In the genomic region with DNA sequence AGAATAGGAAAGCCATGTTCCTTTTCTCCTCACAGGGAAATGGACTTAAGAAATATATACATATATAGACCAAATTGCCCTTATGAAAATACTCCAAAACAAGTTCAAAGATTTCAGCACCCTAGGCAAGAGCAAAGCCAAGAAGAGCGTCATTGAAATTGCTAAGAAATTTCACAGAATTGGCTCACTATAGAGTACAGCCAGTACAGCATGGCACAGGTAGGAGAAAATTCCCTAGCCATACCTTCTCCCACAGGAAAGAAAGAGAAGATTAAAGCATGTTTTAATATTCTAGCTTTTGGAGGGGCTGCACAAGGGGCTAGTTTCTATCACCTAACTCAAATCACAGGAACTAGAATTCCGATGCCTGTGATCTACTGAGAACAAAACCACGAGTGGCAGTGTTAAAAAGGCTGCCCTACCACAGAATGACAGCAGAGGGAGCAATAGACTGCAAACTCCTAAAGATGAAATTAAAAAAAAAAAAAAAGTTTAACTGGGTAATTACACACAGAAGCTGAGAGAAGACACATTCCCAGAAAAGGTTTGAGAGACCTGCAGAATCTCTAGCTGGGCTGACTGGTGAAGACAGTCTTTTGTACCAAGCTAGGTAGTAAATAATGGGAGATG, we compare ENCODE assay signal across 8 cellular contexts. TPM values are rescaled to one million over a fixed set of nuclear protein-coding genes. Genes with fewer than 3 reads are reported as not detected.
DNase-seq lines count a peak whose midpoint lies in the region; ATAC-seq and TF ChIP-seq lines count a peak whose summit lies in the region.
"Not testable (repeated sequence)": the region's sequence is repeated elsewhere in the genome, so short reads cannot be mapped to it uniquely, and the experiment has no call there.

No MANE protein-coding gene starts in this region.

- intact Hi-C loops in testis (cut with DNase I; ENCODE audit: low total_unique reads): not testable (repeated sequence)

- H3K27me3 ChIP-seq in lung (ENCODE audit: control insufficient read depth, insufficient read depth); testis: not testable (repeated sequence)

- not testable (repeated sequence) for TF ChIP-seq POLR2A in erythroblast (IDR thresholded peaks at IDR 0.05; ENCODE audit: low read length); testis (IDR thresholded peaks at IDR 0.05)

- TF ChIP-seq CTCF in lung (IDR thresholded peaks at IDR 0.05; ENCODE audit: control extremely low read depth, extremely low read depth): peak; percentile 14
- TF ChIP-seq CTCF in testis (IDR thresholded peaks at IDR 0.05): not testable (repeated sequence)

- H3K9me3 ChIP-seq in lung (ENCODE audit: control insufficient read depth in 2 of 2, insufficient read depth in 1 of 2, low read length in 1 of 2); testis: not testable (repeated sequence)

- not testable (repeated sequence) for H3K36me3 ChIP-seq in lung (ENCODE audit: control insufficient read depth in 2 of 2, insufficient read depth in 2 of 2, low read length in 2 of 2); testis (ENCODE audit: low read depth, missing control alignments)

- H3K27ac ChIP-seq in lung (ENCODE audit: low read depth in 1 of 2, low read length in 1 of 2); testis: not testable (repeated sequence)

- DNase-seq in DMS53 treated with DMSO at 0.1 percent for 48 hours (lab: John Stamatoyannopoulos, UW; ENCODE audit: unreplicated experiment) (peak; percentile 21), HS-27A (ENCODE audit: low read depth) (peak; percentile 8), NCI-H82 (lab: John Stamatoyannopoulos, UW) (peak; percentile 21), erythroblast (lab: John Stamatoyannopoulos, UW) (peak; percentile 73 to 76), testis (peak; percentile 45)
- peak; percentile 9 to 18 for DNase-seq in activated CD4-positive, alpha-beta T cell treated with anti-CD3 and anti-CD28 coated beads, Interleukin-2, amount 50 U/mL, for 48 hours
- not testable (repeated sequence) for DNase-seq in lung (ENCODE audit: low spot score)

- not testable (repeated sequence) for H3K4me1 ChIP-seq in lung (ENCODE audit: control insufficient read depth in 2 of 2, insufficient read depth in 2 of 2, low read length in 2 of 2); testis

- peak; percentile 68 for ATAC-seq in GM21381 (IDR thresholded peaks at IDR 0.05; ENCODE audit: unreplicated experiment)
- not testable (repeated sequence) for ATAC-seq in lung (ENCODE audit: insufficient read depth, low FRiP score)

- 23 to 31% methylated on average over 3 of the region's 3 CpGs for WGBS in lung, 2 donors
- WGBS in testis, 2 donors: 34 to 37% methylated on average over 3 of the region's 3 CpGs

- not testable (repeated sequence) for H3K4me3 ChIP-seq in lung, testis

RNA-seq across cellular contexts. Expression of gene UGT2B28, which starts 37.5 kb away (rescaled TPM):
- total RNA-seq in lung: not detected
- polyA plus RNA-seq in lung: not detected
- total RNA-seq in testis: not detected
- polyA plus RNA-seq in testis (ENCODE audit: insufficient read depth, low read depth, low replicate concordance): not detected
